ENCODE assay signal across 8 cellular contexts in the genomic region with DNA sequence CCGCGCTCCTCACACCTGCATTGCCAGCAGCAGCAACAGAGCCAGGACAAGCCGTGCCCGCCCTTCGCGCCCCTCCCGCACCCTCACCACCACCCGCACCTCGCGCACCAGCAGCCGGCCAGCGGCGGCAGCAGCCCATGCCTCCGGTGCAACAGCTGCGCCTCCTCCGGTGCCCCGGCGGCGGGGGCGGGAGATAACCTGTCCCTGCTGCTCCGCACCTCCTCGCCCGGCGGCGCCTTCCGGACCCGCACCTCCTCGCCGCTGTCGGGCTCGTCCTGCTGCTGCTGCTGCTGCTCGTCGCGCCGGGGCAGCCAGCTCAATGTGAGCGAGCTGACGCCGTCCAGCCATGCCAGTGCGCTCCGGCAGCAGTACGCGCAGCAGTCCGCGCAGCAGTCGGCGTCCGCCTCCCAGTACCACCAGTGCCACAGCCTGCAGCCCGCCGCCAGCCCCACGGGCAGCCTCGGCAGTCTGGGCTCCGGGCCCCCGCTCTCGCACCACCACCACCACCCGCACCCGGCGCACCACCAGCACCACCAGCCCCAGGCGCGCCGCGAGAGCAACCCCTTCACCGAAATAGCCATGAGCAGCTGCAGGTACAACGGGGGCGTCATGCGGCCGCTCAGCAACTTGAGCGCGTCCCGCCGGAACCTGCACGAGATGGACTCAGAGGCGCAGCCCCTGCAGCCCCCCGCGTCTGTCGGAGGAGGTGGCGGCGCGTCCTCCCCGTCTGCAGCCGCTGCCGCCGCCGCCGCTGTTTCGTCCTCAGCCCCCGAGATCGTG. TPM values are rescaled to one million over a fixed set of nuclear protein-coding genes. Genes with fewer than 3 reads are reported as not detected.
DNase-seq lines count a peak whose midpoint lies in the region; ATAC-seq and TF ChIP-seq lines count a peak whose summit lies in the region.

No MANE protein-coding gene starts in this region.

- DNase-seq in EL: peak; percentile 42
- no peak for DNase-seq in Jurkat, Clone E6-1 (ENCODE audit: low read depth, low spot score)
- peak in 6 of 10 donors; percentile 21 to 59 (median 44) for DNase-seq in dorsolateral prefrontal cortex
- DNase-seq in mesothelial cell of epicardium (ENCODE audit: low spot score in 2 of 2, unreplicated experiment in 2 of 2): peak; percentile 37 to 70
- no peak for DNase-seq in hippocampal formation (lab: John Stamatoyannopoulos, UW)
- DNase-seq in NCI-H774 (lab: John Stamatoyannopoulos, UW): no peak

- H3K27me3 ChIP-seq in dorsolateral prefrontal cortex: peaks cover 0 to 14% (median 0%) of the 10 kb centered on the region in 45 donors

- peak overlapping the region; percentile 89 for H3K27ac Mint-ChIP-seq in mesothelial cell of epicardium

- peak; percentile 4 for ATAC-seq in GM19468 (IDR thresholded peaks at IDR 0.05; ENCODE audit: extremely low read depth, unreplicated experiment)
- ATAC-seq in GM18873 (IDR thresholded peaks at IDR 0.05; ENCODE audit: low FRiP score, unreplicated experiment): no peak

- H3K36me3 Mint-ChIP-seq in mesothelial cell of epicardium: no peaks in the 10 kb centered on the region

- peak overlapping the region; percentile 89 for H3K4me3 Mint-ChIP-seq in mesothelial cell of epicardium

- peak overlapping the region in 56 of 59 donors; percentile 28 to 93 (median 78) for H3K27ac ChIP-seq in dorsolateral prefrontal cortex

- peaks cover 17% of the 10 kb centered on the region for H3K4me1 Mint-ChIP-seq in mesothelial cell of epicardium

- peaks cover 54% of the 10 kb centered on the region for H3K27me3 Mint-ChIP-seq in mesothelial cell of epicardium (ENCODE audit: low read depth)

- no peaks in the 10 kb centered on the region for H3K9me3 Mint-ChIP-seq in mesothelial cell of epicardium

- TF ChIP-seq CTCF in dorsolateral prefrontal cortex (IDR thresholded peaks at IDR 0.05 in 54 of 56, conservative IDR thresholded peaks at IDR 0.05 in 2 of 56; ENCODE audit: low read depth in 1 of 56, partially characterized antibody in 56 of 56): peak in 6 of 56 donors; percentile 2 to 29 (median 14)
- TF ChIP-seq CTCF in mesothelial cell of epicardium (IDR thresholded peaks at IDR 0.05; ENCODE audit: unreplicated experiment): no peak

- H3K4me3 ChIP-seq in Jurkat, Clone E6-1 (ENCODE audit: low read length): peak overlapping the region; percentile 80
- H3K4me3 ChIP-seq in dorsolateral prefrontal cortex: peak overlapping the region; percentile 63 to 93 (median 80)

- intact Hi-C loops in dorsolateral prefrontal cortex (cut with DNase I): loop anchor here (2.0 to 10.0 kb wide), 3 partner anchors 84 to 308 kb away; no protein-coding TSS in a partner anchor

RNA-seq across cellular contexts. Expression of a gene that starts 0.5 kb away (rescaled TPM):
- 2.3 TPM for polyA plus RNA-seq in Jurkat, Clone E6-1 (2012; ENCODE audit: insufficient read depth, insufficient read length)
- total RNA-seq in dorsolateral prefrontal cortex: 10 to 100 TPM; 12.0 to 45.6 (median 28.9) TPM
- total RNA-seq in mesothelial cell of epicardium: 17.1 to 19.6 TPM (median 19.1 TPM) in 3 replicates

Comparison
In these comparisons a context has a peak if more than half of its experiments do, and no peak if none do; other contexts are left out.
1. DNase-seq: peak in EL (single experiment), dorsolateral prefrontal cortex (6 of 10) and mesothelial cell of epicardium (2 of 2); none in Jurkat, Clone E6-1 (single experiment), hippocampal formation (0 of 2) and NCI-H774 (single experiment).